Comparison of ENCODE assay signal across 12 cellular contexts in genomic region chr2:196076778-196077568, GRCh38. TPM values are rescaled to one million over a fixed set of nuclear protein-coding genes. Genes with fewer than 3 reads are reported as not detected.
DNase-seq lines count a peak whose midpoint lies in the region; ATAC-seq and TF ChIP-seq lines count a peak whose summit lies in the region.
"Had no signal": no experiment of that assay in that cellular context is flagged by ENCODE, and none has a peak within 500 bp of the region (broad histone marks: within the 10 kb centered on the region; RNA-seq: fewer than 3 reads in every experiment).

No MANE protein-coding gene starts in this region.

- no peaks in the 10 kb centered on the region for H3K9me3 Mint-ChIP-seq in MCF 10A (ENCODE audit: unreplicated experiment)

- intact Hi-C loops in MCF 10A (cut with micrococcal nuclease) = loop anchor here (5.0 to 10.0 kb wide), 2 partner anchors 215 to 678 kb away; no protein-coding TSS in a partner anchor

- H3K27ac Mint-ChIP-seq in MCF 10A (ENCODE audit: low read depth, unreplicated experiment) = no peak overlapping the region
- H3K27ac Mint-ChIP-seq: activated naive CD4-positive, alpha-beta T cell treated with anti-CD3 and anti-CD28 coated beads for 36 hours; mesothelial cell of epicardium had no signal

- DNase-seq in GM13977 (ENCODE audit: low spot score) (peak; percentile 49), GM20000 (ENCODE audit: low spot score) (peak; percentile 30), fibroblast of peridontal ligament (ENCODE audit: extremely low read depth) (peak; percentile 50), MCF 10A (ENCODE audit: unreplicated experiment) (no peak)
- DNase-seq in activated naive CD4-positive, alpha-beta T cell treated with anti-CD3 and anti-CD28 coated beads, Interleukin-2, amount 50 U/mL, for 16 hours = no peak
- no peak for DNase-seq in activated CD4-positive, alpha-beta T cell treated with anti-CD3 and anti-CD28 coated beads for 1 hour
- DNase-seq: activated naive CD4-positive, alpha-beta T cell treated with anti-CD3 and anti-CD28 coated beads for 36 hours; Calu3; gastrocnemius medialis had no signal

- CTCF ChIA-PET in MCF 10A (lab: Yijun Ruan, JAX) = interaction anchor here (0.5 to 5.7 kb wide), 33 partner anchors 9 to 1347 kb away, joined by 3 to 104 read pairs (median 4); partner anchors contain the start of genes DNAH7 and STK17B

- H3K4me1 Mint-ChIP-seq in MCF 10A (ENCODE audit: insufficient read depth, unreplicated experiment) = no peaks in the 10 kb centered on the region

- TF ChIP-seq CTCF in GM13977 (IDR thresholded peaks at IDR 0.05; ENCODE audit: extremely low read depth, insufficient read depth, missing control alignments) = no peak
- no peak for TF ChIP-seq CTCF in GM20000 (IDR thresholded peaks at IDR 0.05; ENCODE audit: extremely low read depth, missing control alignments)
- no peak for TF ChIP-seq CTCF in MCF 10A (IDR thresholded peaks at IDR 0.05; ENCODE audit: unreplicated experiment)

- no TSS peak for BruUV-seq in MCF 10A (replicated peaks; lab: Mats Ljungman, UMichigan)

- H3K27me3 Mint-ChIP-seq in MCF 10A (ENCODE audit: insufficient read depth, unreplicated experiment) = no peaks in the 10 kb centered on the region

- no peaks in the 10 kb centered on the region for H3K36me3 Mint-ChIP-seq in MCF 10A (ENCODE audit: insufficient read depth, unreplicated experiment)
- H3K36me3 Mint-ChIP-seq: mesothelial cell of epicardium had no signal

- no peak overlapping the region for H3K4me3 Mint-ChIP-seq in MCF 10A (ENCODE audit: unreplicated experiment)
- H3K4me3 Mint-ChIP-seq: activated naive CD4-positive, alpha-beta T cell treated with anti-CD3 and anti-CD28 coated beads for 36 hours; mesothelial cell of epicardium had no signal

- POLR2A ChIA-PET in MCF 10A (lab: Yijun Ruan, JAX) = interaction anchor here (0.6 to 3.4 kb wide), 5 partner anchors 8 to 381 kb away, joined by 3 to 16 read pairs (median 3); partner anchors contain the start of gene DNAH7

- in situ Hi-C loops in GM13977 (cut with MboI; ENCODE audit: low pct_unique_long_range_greater_than_20kb, low sequenced_read_pairs, unreplicated experiment) = loop anchor here (5.0 kb wide), 1 partner anchor 195 kb away; no protein-coding TSS in a partner anchor

- peak; percentile 55 for ATAC-seq in HG03442 (IDR thresholded peaks at IDR 0.05; ENCODE audit: unreplicated experiment)
- ATAC-seq in GM21825 (IDR thresholded peaks at IDR 0.05; ENCODE audit: unreplicated experiment) = no peak
- ATAC-seq: gastrocnemius medialis had no signal

RNA-seq across cellular contexts. Expression of gene DNAH7, which starts 8.3 kb away (rescaled TPM):
- 0.91 and 0.98 TPM in 2 replicates for total RNA-seq in MCF 10A (2022)

Comparison
In these comparisons a context has a peak if more than half of its experiments do, and no peak if none do; other contexts are left out.
1. DNase-seq: peak in GM13977 (single experiment), GM20000 (single experiment) and fibroblast of peridontal ligament (single experiment); none in MCF 10A (single experiment), activated naive CD4-positive, alpha-beta T cell treated with anti-CD3 and anti-CD28 coated beads, Interleukin-2, amount 50 U/mL, for 16 hours (single experiment) and activated CD4-positive, alpha-beta T cell treated with anti-CD3 and anti-CD28 coated beads for 1 hour (single experiment).